In genomic region chr20:3461191-3461874, GRCh38 we compare ENCODE assay signal across 1 cellular context.
TF ChIP-seq lines count a peak whose summit lies in the region.

No MANE protein-coding gene starts in this region.

TF ChIP-seq in WTC11, 78 proteins besides CTCF, POLR2A, EP300 and RAD21 (continued from another document):
- TF ChIP-seq ZSCAN18 (CRISPR knock-in tag; IDR thresholded peaks at IDR 0.05) (no peak), MYBL2 (CRISPR knock-in tag; IDR thresholded peaks at IDR 0.05) (no peak), ZNF263 (CRISPR knock-in tag; IDR thresholded peaks at IDR 0.05; ENCODE audit: low read depth) (no peak), SOX15 (CRISPR knock-in tag; IDR thresholded peaks at IDR 0.05) (no peak), HMGA2 (CRISPR knock-in tag; IDR thresholded peaks at IDR 0.05) (no peak), SMAD3 (CRISPR knock-in tag; IDR thresholded peaks at IDR 0.05; ENCODE audit: borderline replicate concordance) (no peak), TEAD1 (CRISPR knock-in tag; IDR thresholded peaks at IDR 0.05) (no peak), GTF2I (CRISPR knock-in tag; conservative IDR thresholded peaks at IDR 0.05) (no peak)
- TF ChIP-seq, protein P1, sequence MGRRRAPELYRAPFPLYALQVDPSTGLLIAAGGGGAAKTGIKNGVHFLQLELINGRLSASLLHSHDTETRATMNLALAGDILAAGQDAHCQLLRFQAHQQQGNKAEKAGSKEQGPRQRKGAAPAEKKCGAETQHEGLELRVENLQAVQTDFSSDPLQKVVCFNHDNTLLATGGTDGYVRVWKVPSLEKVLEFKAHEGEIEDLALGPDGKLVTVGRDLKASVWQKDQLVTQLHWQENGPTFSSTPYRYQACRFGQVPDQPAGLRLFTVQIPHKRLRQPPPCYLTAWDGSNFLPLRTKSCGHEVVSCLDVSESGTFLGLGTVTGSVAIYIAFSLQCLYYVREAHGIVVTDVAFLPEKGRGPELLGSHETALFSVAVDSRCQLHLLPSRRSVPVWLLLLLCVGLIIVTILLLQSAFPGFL (CRISPR knock-in tag; IDR thresholded peaks at IDR 0.05; ENCODE audit: borderline replicate concordance): no peak
